ENCODE assay signal across 21 cellular contexts in the genomic region with DNA sequence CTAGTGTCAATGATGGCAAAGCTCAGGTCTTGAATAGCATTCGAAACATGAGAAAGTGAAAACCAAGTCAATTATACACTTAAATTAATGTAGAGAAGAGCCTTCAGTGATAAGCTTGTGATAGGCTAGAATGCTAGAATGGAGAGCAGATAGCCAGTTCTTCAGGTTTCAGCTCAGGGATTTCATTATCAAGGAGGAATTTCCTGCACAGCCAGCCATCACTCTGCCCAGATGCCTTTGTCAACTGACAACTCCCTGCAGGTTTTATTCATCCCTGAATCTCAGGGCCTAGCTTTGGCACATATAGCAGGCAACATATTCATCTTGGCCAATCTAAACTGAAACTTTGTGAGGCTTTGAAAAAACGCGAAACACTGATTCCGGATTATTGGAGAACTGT.
"Had no signal": no experiment of that assay in that cellular context is flagged by ENCODE, and none has a peak within 500 bp of the region (broad histone marks: within the 10 kb centered on the region; RNA-seq: fewer than 3 reads in every experiment).

No MANE protein-coding gene starts in this region.

- H3K27ac Mint-ChIP-seq: naive thymus-derived CD4-positive, alpha-beta T cell; nephron progenitor cell; progenitor cell of endocrine pancreas; stimulated activated memory B cell treated with anti-CD40 and anti-IgM and Interleukin-4, amounts not matched to agents 10 μg/mL and 1 μg/mL and 100 μg/mL, for 72 hours; stimulated activated naive CD8-positive, alpha-beta T cell treated with anti-CD3 and anti-CD28 coated beads, Interleukin-15, Interleukin-2, amounts not matched to agents 100 ng/mL and 50 ng/mL, for 24 hours had no signal

- H3K27ac ChIP-seq: esophagus squamous epithelium, gastroesophageal sphincter, ovary, right lobe of liver, spleen, thoracic aorta, transverse colon had no signal

- H3K36me3 ChIP-seq: esophagus squamous epithelium, gastroesophageal sphincter, ovary, right lobe of liver, spleen, thoracic aorta, transverse colon had no signal

- H3K4me3 Mint-ChIP-seq: central memory CD8-positive, alpha-beta T cell; naive thymus-derived CD4-positive, alpha-beta T cell; nephron progenitor cell; stimulated activated memory B cell treated with anti-CD40 and anti-IgM and Interleukin-4, amounts not matched to agents 10 μg/mL and 1 μg/mL and 100 μg/mL, for 72 hours; stimulated activated naive CD8-positive, alpha-beta T cell treated with anti-CD3 and anti-CD28 coated beads, Interleukin-15, Interleukin-2, amounts not matched to agents 100 ng/mL and 50 ng/mL, for 24 hours had no signal

- H3K9me3 ChIP-seq: esophagus squamous epithelium, gastroesophageal sphincter, ovary, right lobe of liver, thoracic aorta, transverse colon had no signal

- H3K27me3 ChIP-seq: esophagus squamous epithelium, gastroesophageal sphincter, ovary, right lobe of liver, spleen, transverse colon had no signal

- H3K36me3 Mint-ChIP-seq: naive thymus-derived CD4-positive, alpha-beta T cell; stimulated activated memory B cell treated with anti-CD40 and anti-IgM and Interleukin-4, amounts not matched to agents 10 μg/mL and 1 μg/mL and 100 μg/mL, for 72 hours had no signal

- H3K4me1 ChIP-seq: esophagus squamous epithelium, right lobe of liver, spleen, transverse colon had no signal

- H3K4me1 Mint-ChIP-seq: central memory CD8-positive, alpha-beta T cell; naive thymus-derived CD4-positive, alpha-beta T cell; stimulated activated memory B cell treated with anti-CD40 and anti-IgM and Interleukin-4, amounts not matched to agents 10 μg/mL and 1 μg/mL and 100 μg/mL, for 72 hours had no signal

- DNase-seq: effector memory CD4-positive, alpha-beta T cell; esophagus squamous epithelium; foreskin fibroblast; glutamatergic neuron; kidney glomerular epithelial cell; naive thymus-derived CD4-positive, alpha-beta T cell; nephron progenitor cell; nucleus accumbens; ovary; right lobe of liver; spleen; stimulated activated CD4-positive, alpha-beta T cell treated with anti-CD3 and anti-CD28 coated beads, Interleukin-15, amount 100 ng/mL, for 24 hours; stimulated activated CD4-positive, alpha-beta T cell treated with anti-CD3 and anti-CD28 coated beads, Interleukin-1b, Interleukin-23, amount 100 ng/mL, for 48 hours; stimulated activated CD4-positive, alpha-beta T cell treated with anti-CD3 and anti-CD28 coated beads, Interleukin-4, amount 100 ng/mL, for 24 hours; transverse colon had no signal

- H3K27me3 Mint-ChIP-seq: central memory CD8-positive, alpha-beta T cell; naive thymus-derived CD4-positive, alpha-beta T cell; progenitor cell of endocrine pancreas; stimulated activated memory B cell treated with anti-CD40 and anti-IgM and Interleukin-4, amounts not matched to agents 10 μg/mL and 1 μg/mL and 100 μg/mL, for 72 hours; stimulated activated naive CD8-positive, alpha-beta T cell treated with anti-CD3 and anti-CD28 coated beads, Interleukin-15, Interleukin-2, amounts not matched to agents 100 ng/mL and 50 ng/mL, for 24 hours had no signal

- ATAC-seq: gastroesophageal sphincter; naive thymus-derived CD4-positive, alpha-beta T cell; right lobe of liver; stimulated activated memory B cell treated with anti-CD40 and anti-IgM and Interleukin-4, amounts not matched to agents 10 μg/mL and 1 μg/mL and 100 μg/mL, for 72 hours had no signal

- H3K4me3 ChIP-seq: esophagus squamous epithelium, gastroesophageal sphincter, ovary, right lobe of liver, spleen, thoracic aorta, transverse colon had no signal
